ENCODE assay signal across 1 cellular context in genomic region chr11:129611661-129612566, GRCh38.
TF ChIP-seq lines count a peak whose summit lies in the region.

No MANE protein-coding gene starts in this region.

TF ChIP-seq in SK-N-SH treated with all-trans-retinoic acid at 6 μM for 48 hours, 23 proteins besides CTCF, POLR2A, EP300 and RAD21 (continued from another document):
- TF ChIP-seq POU6F1 (CRISPR knock-in tag; IDR thresholded peaks at IDR 0.05; ENCODE audit: borderline replicate concordance, low read depth) = no peak
- TF ChIP-seq OSR1 (CRISPR knock-in tag; IDR thresholded peaks at IDR 0.05) = no peak
- TF ChIP-seq GLIS3 (CRISPR knock-in tag; IDR thresholded peaks at IDR 0.05) = no peak
- no peak for TF ChIP-seq TOX (CRISPR knock-in tag; IDR thresholded peaks at IDR 0.05; ENCODE audit: borderline replicate concordance)
- TF ChIP-seq BACH2 (CRISPR knock-in tag; IDR thresholded peaks at IDR 0.05; ENCODE audit: borderline replicate concordance) = no peak
- TF ChIP-seq ISL1 (CRISPR knock-in tag; IDR thresholded peaks at IDR 0.05) = no peak
- no peak for TF ChIP-seq ZFP3 (CRISPR knock-in tag; IDR thresholded peaks at IDR 0.05)
- TF ChIP-seq CSRNP3 (CRISPR knock-in tag; IDR thresholded peaks at IDR 0.05) = no peak
- TF ChIP-seq ZNF8 (CRISPR knock-in tag; IDR thresholded peaks at IDR 0.05) = no peak
